Comparison of ENCODE assay signal across 8 cellular contexts in genomic region chr13:37640499-37640898, GRCh38. TPM values are rescaled to one million over a fixed set of nuclear protein-coding genes. Genes with fewer than 3 reads are reported as not detected.
DNase-seq lines count a peak whose midpoint lies in the region; ATAC-seq and TF ChIP-seq lines count a peak whose summit lies in the region.

No MANE protein-coding gene starts in this region.

- H3K4me2 ChIP-seq in SK-N-SH, result no peak overlapping the region

- no peak for TF ChIP-seq EP300 in SK-N-SH (IDR thresholded peaks at IDR 0.05; ENCODE audit: borderline replicate concordance in 1 of 2, low read depth in 1 of 2, low read length in 1 of 2)

- DNase-seq in SK-N-SH (no peak), glomerular visceral epithelial cell (ENCODE audit: extremely low spot score) (peak; percentile 73), NOMO-1 (lab: John Stamatoyannopoulos, UW; ENCODE audit: unreplicated experiment in 2 of 2) (no peak)

- CTCF ChIA-PET in HEK293 (lab: Yijun Ruan, JAX), result interaction anchor here (0.5 to 2.1 kb wide), 11 partner anchors 8 to 1179 kb away, joined by 3 to 9 read pairs (median 3); no protein-coding TSS in a partner anchor
- CTCF ChIA-PET in SK-N-SH (lab: Yijun Ruan, JAX), result interaction anchor here (1.0 to 2.2 kb wide), 2 partner anchors 23 to 942 kb away, joined by 3 to 6 read pairs; no protein-coding TSS in a partner anchor

- no peaks in the 10 kb centered on the region for H3K36me3 ChIP-seq in HEK293 (ENCODE audit: control insufficient read depth in 2 of 2, insufficient read depth in 1 of 2, low read length in 2 of 2)
- no peaks in the 10 kb centered on the region for H3K36me3 ChIP-seq in SK-N-SH (replicated peaks in 1 of 2; ENCODE audit: control insufficient read depth in 1 of 2, insufficient read depth in 2 of 2, low read length in 1 of 2)

- H3K4me3 ChIP-seq in HEK293 (ENCODE audit: low read depth, low read length) (no peak overlapping the region), SK-N-SH (ENCODE audit: low read depth in 2 of 2, low read length in 1 of 2) (no peak overlapping the region; a peak in 1 of 4 replicates)

- peaks cover 7% of the 10 kb centered on the region for H3K27me3 ChIP-seq in SK-N-SH (ENCODE audit: insufficient read depth)

- no peak overlapping the region; the same call in 1 of the 2 replicates for H2AFZ ChIP-seq in SK-N-SH (ENCODE audit: low read depth)

- H3K9me2 ChIP-seq in SK-N-SH, result no peaks in the 10 kb centered on the region

- no peaks in the 10 kb centered on the region for H3K9me3 ChIP-seq in HEK293 (ENCODE audit: control insufficient read depth, insufficient read depth, low read depth, low read length)
- no peaks in the 10 kb centered on the region for H3K9me3 ChIP-seq in SK-N-SH

- H3K4me1 ChIP-seq in HEK293 (ENCODE audit: control insufficient read depth, insufficient read depth, low read length), result no peaks in the 10 kb centered on the region
- no peaks in the 10 kb centered on the region; a peak in 1 of 4 replicates for H3K4me1 ChIP-seq in SK-N-SH (ENCODE audit: control insufficient read depth in 1 of 2, insufficient read depth in 2 of 2, low read depth in 1 of 2, low read length in 1 of 2)

- no peaks in the 10 kb centered on the region for H3F3A ChIP-seq in SK-N-SH (replicated peaks; ENCODE audit: insufficient read depth)

- 0% methylated on average over 2 of the region's 2 CpGs for WGBS in SK-N-SH (ENCODE audit: low lambda C conversion rate)

- TF ChIP-seq CTCF in 22Rv1 (IDR thresholded peaks at IDR 0.05) (peak; percentile 69), HEK293 (tag by site-specific recombination; IDR thresholded peaks at IDR 0.05) (no peak), SK-N-SH (IDR thresholded peaks at IDR 0.05) (peak; percentile 87)

- no peaks in the 10 kb centered on the region for H3K79me2 ChIP-seq in SK-N-SH (ENCODE audit: insufficient read depth)

- no peak for ATAC-seq in GM21360 (IDR thresholded peaks at IDR 0.05; ENCODE audit: unreplicated experiment)
- ATAC-seq in HG03521 (IDR thresholded peaks at IDR 0.05; ENCODE audit: unreplicated experiment), result no peak
- no peak for ATAC-seq in GM19324 (IDR thresholded peaks at IDR 0.05; ENCODE audit: low FRiP score, unreplicated experiment)

- no peaks in the 10 kb centered on the region for H4K20me1 ChIP-seq in SK-N-SH (ENCODE audit: insufficient read depth)

- peak; percentile 61 for TF ChIP-seq RAD21 in SK-N-SH (IDR thresholded peaks at IDR 0.05; ENCODE audit: low read length)

- POLR2A ChIA-PET in HEK293 (lab: Yijun Ruan, JAX) (no interaction called here), SK-N-SH (lab: Yijun Ruan, JAX) (no interaction called here)

- H3K9ac ChIP-seq in SK-N-SH, result no peak overlapping the region

- H3K27ac ChIP-seq in 22Rv1 (no peak overlapping the region), HEK293 (ENCODE audit: extremely low read depth, low read depth, low read length) (no peak overlapping the region), SK-N-SH (ENCODE audit: low read depth in 2 of 2, low read length in 1 of 2) (no peak overlapping the region)

TF ChIP-seq in HEK293, 187 proteins besides CTCF, POLR2A, EP300 and RAD21:
- TF ChIP-seq ZNF274 (IDR thresholded peaks at IDR 0.05; ENCODE audit: low read length) (no peak), ZNF274 (tag by site-specific recombination; IDR thresholded peaks at IDR 0.05; ENCODE audit: borderline replicate concordance) (no peak), SCRT2 (tag by site-specific recombination; IDR thresholded peaks at IDR 0.05) (no peak), ZNF654 (tag by site-specific recombination; IDR thresholded peaks at IDR 0.05; ENCODE audit: low read depth) (peak; percentile 61), GLIS2 (tag by site-specific recombination; IDR thresholded peaks at IDR 0.05) (no peak), ZNF433 (tag by site-specific recombination; IDR thresholded peaks at IDR 0.05; ENCODE audit: low read depth) (no peak)
TF ChIP-seq in HEK293: peak in this region for 1.

TF ChIP-seq in SK-N-SH, 30 proteins besides CTCF, POLR2A, EP300 and RAD21:
- TF ChIP-seq SIN3A (IDR thresholded peaks at IDR 0.05; ENCODE audit: borderline replicate concordance, low read depth, low read length) (no peak), SMC3 (IDR thresholded peaks at IDR 0.05; ENCODE audit: low read depth, low read length) (peak; percentile 58), CHD2 (IDR thresholded peaks at IDR 0.05; ENCODE audit: low read length, partially characterized antibody) (no peak), POLR2AphosphoS5 (IDR thresholded peaks at IDR 0.05; ENCODE audit: low read depth, low read length) (no peak), FOXM1 (IDR thresholded peaks at IDR 0.05; ENCODE audit: low read depth) (no peak), REST (IDR thresholded peaks at IDR 0.05; ENCODE audit: low read depth, low read length) (no peak)

RNA-seq across cellular contexts. Expression of gene POSTN, which starts 41.9 kb away (rescaled TPM):
- polyA plus RNA-seq in SK-N-SH (2012; rRNA removed), result 577 and 1,227 TPM in 2 replicates
- polyA plus RNA-seq in SK-N-SH (2012; cell fraction: cytosol; rRNA removed), result 938 and 1,345 TPM in 2 replicates
- 502 and 1,411 TPM in 2 replicates for polyA plus RNA-seq in SK-N-SH (2012; cell fraction: nucleus; rRNA removed)
